In the genomic region with DNA sequence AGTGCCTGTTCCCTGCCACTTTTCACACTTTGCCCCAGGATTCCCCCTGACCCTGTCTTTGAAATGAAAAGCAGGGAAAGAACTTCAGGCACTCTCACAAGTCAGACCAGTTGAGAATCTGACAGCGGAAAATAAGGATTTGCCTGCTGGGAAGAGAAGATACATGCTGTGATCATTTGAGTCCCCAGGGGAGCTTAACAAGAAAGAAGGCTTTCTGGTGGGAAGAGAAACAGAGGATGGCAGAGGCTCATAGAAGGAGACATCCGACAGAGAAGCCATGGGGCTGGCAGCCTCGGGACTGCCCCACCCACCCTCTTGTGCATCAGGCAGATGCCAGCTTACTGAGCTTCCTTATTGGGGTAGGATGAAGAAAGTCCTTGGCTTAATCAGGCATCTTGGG, we compare ENCODE assay signal across 14 cellular contexts. TPM values are rescaled to one million over a fixed set of nuclear protein-coding genes. Genes with fewer than 3 reads are reported as not detected.
A peak's percentile ranks its signal among the peaks of the same experiment; 100 is the strongest.
DNase-seq lines count a peak whose midpoint lies in the region; ATAC-seq, FAIRE-seq and TF ChIP-seq lines count a peak whose summit lies in the region.
"Had no signal": no experiment of that assay in that cellular context is flagged by ENCODE, and none has a peak within 500 bp of the region (broad histone marks: within the 10 kb centered on the region; RNA-seq: fewer than 3 reads in every experiment).

No MANE protein-coding gene starts in this region.

- H2AFZ ChIP-seq in neural progenitor cell (replicated peaks), result no peak overlapping the region

- no peak overlapping the region for H3K9ac ChIP-seq in neural progenitor cell

- peak overlapping the region; percentile 30 for H3K27ac ChIP-seq in CD4-positive, alpha-beta memory T cell (ENCODE audit: low read depth, low read length)
- H3K27ac ChIP-seq in neural progenitor cell (no peak overlapping the region), heart right ventricle (no peak overlapping the region)
- H3K27ac ChIP-seq: gastrocnemius medialis, RWPE1, testis had no signal

- H3K27me3 ChIP-seq in CD4-positive, alpha-beta memory T cell (ENCODE audit: insufficient read depth, low read length), result no peaks in the 10 kb centered on the region
- H3K27me3 ChIP-seq in neural progenitor cell, result no peaks in the 10 kb centered on the region
- H3K27me3 ChIP-seq in heart right ventricle, result peaks cover 0 to 4% (median 0%) of the 10 kb centered on the region in 7 donors
- H3K27me3 ChIP-seq: gastrocnemius medialis, testis had no signal

- no peaks in the 10 kb centered on the region for H3K27me3 Mint-ChIP-seq in CD4-positive, alpha-beta memory T cell
- H3K27me3 Mint-ChIP-seq in activated T-helper 2 cell treated with anti-CD3 and anti-CD28 coated beads, Interferon-gamma antibody, Interleukin-2, Interleukin-4, amounts not matched to agents 10 μg/mL and 5 μg/mL and 100 μg/mL, durations not matched to agents 14 hours and 24 hours and 36 hours (ENCODE audit: low read depth), result no peaks in the 10 kb centered on the region
- no peaks in the 10 kb centered on the region for H3K27me3 Mint-ChIP-seq in neural progenitor cell (ENCODE audit: insufficient read depth, low read depth)

- H3K4me1 Mint-ChIP-seq in CD4-positive, alpha-beta memory T cell, result peaks cover 64 to 96% (median 85%) of the 10 kb centered on the region in 4 donors
- peaks cover 65% of the 10 kb centered on the region for H3K4me1 Mint-ChIP-seq in activated T-helper 2 cell treated with anti-CD3 and anti-CD28 coated beads, Interferon-gamma antibody, Interleukin-2, Interleukin-4, amounts not matched to agents 10 μg/mL and 5 μg/mL and 100 μg/mL, durations not matched to agents 14 hours and 24 hours and 36 hours (ENCODE audit: low read depth)
- peaks cover 29% of the 10 kb centered on the region for H3K4me1 Mint-ChIP-seq in neural progenitor cell

- DNase-seq in CD4-positive, alpha-beta memory T cell, result no peak
- no peak for DNase-seq in HTR-8/SVneo (ENCODE audit: insufficient read length, low spot score)
- DNase-seq in activated T-helper 2 cell treated with anti-CD3 and anti-CD28 coated beads, Interferon-gamma antibody, Interleukin-2, Interleukin-4, amounts not matched to agents 10 μg/mL and 5 μg/mL and 100 μg/mL, durations not matched to agents 14 hours and 24 hours and 36 hours (ENCODE audit: low spot score), result no peak
- DNase-seq in mucosa of descending colon, result no peak
- DNase-seq in neural progenitor cell (ENCODE audit: low spot score), result no peak
- no peak for DNase-seq in heart right ventricle
- DNase-seq: activated CD8-positive, alpha-beta memory T cell treated with anti-CD3 and anti-CD28 coated beads for 24 hours; gastrocnemius medialis; MV-4-11; NCI-H82; testis had no signal

- H3K4me3 Mint-ChIP-seq in CD4-positive, alpha-beta memory T cell, result peak overlapping the region; percentile 15 to 77 (median 56)
- no peak overlapping the region for H3K4me3 Mint-ChIP-seq in activated T-helper 2 cell treated with anti-CD3 and anti-CD28 coated beads, Interferon-gamma antibody, Interleukin-2, Interleukin-4, amounts not matched to agents 10 μg/mL and 5 μg/mL and 100 μg/mL, durations not matched to agents 14 hours and 24 hours and 36 hours (ENCODE audit: low read depth)
- no peak overlapping the region for H3K4me3 Mint-ChIP-seq in neural progenitor cell

- peaks cover 6% of the 10 kb centered on the region for H3F3A ChIP-seq in neural progenitor cell (ENCODE audit: low read depth)

- H3K4me3 ChIP-seq in CD4-positive, alpha-beta memory T cell (ENCODE audit: low read length in 2 of 2), result no peak overlapping the region
- H3K4me3 ChIP-seq in mucosa of descending colon (no peak overlapping the region), neural progenitor cell (no peak overlapping the region), heart right ventricle (no peak overlapping the region)
- H3K4me3 ChIP-seq: gastrocnemius medialis, testis had no signal

- no peaks in the 10 kb centered on the region for H3K79me2 ChIP-seq in neural progenitor cell (ENCODE audit: low read depth)

- WGBS in heart right ventricle, 2 donors, result 44 to 56% methylated on average over 3 of the region's 3 CpGs

- CTCF ChIA-PET in CD4-positive, alpha-beta memory T cell (lab: Charles Lee; ENCODE audit: partially characterized antibody), result interaction anchor here (13.1 kb wide), 1 partner anchor 13 kb away, joined by 155 read pairs; a partner anchor contains a TSS

- peak; percentile 33 for FAIRE-seq in HTR-8/SVneo (lab: Jason Lieb, UNC)
- FAIRE-seq: endothelial cell of umbilical vein had no signal

- H3K9me3 Mint-ChIP-seq in CD4-positive, alpha-beta memory T cell, result no peaks in the 10 kb centered on the region
- no peaks in the 10 kb centered on the region for H3K9me3 Mint-ChIP-seq in activated T-helper 2 cell treated with anti-CD3 and anti-CD28 coated beads, Interferon-gamma antibody, Interleukin-2, Interleukin-4, amounts not matched to agents 10 μg/mL and 5 μg/mL and 100 μg/mL, durations not matched to agents 14 hours and 24 hours and 36 hours
- no peaks in the 10 kb centered on the region for H3K9me3 Mint-ChIP-seq in neural progenitor cell

- no peaks in the 10 kb centered on the region for H3K36me3 ChIP-seq in CD4-positive, alpha-beta memory T cell (ENCODE audit: insufficient read depth, low read length)
- H3K36me3 ChIP-seq in mucosa of descending colon (ENCODE audit: low read depth) (no peaks in the 10 kb centered on the region), neural progenitor cell (no peaks in the 10 kb centered on the region), heart right ventricle (no peaks in the 10 kb centered on the region)
- H3K36me3 ChIP-seq: gastrocnemius medialis had no signal

- peak overlapping the region; percentile 92 to 99 (median 98) for H3K27ac Mint-ChIP-seq in CD4-positive, alpha-beta memory T cell
- peak overlapping the region; percentile 40 for H3K27ac Mint-ChIP-seq in activated T-helper 2 cell treated with anti-CD3 and anti-CD28 coated beads, Interferon-gamma antibody, Interleukin-2, Interleukin-4, amounts not matched to agents 10 μg/mL and 5 μg/mL and 100 μg/mL, durations not matched to agents 14 hours and 24 hours and 36 hours
- no peak overlapping the region for H3K27ac Mint-ChIP-seq in neural progenitor cell

- ATAC-seq in mucosa of descending colon, result peak; percentile 39
- no peak for ATAC-seq in heart right ventricle
- no peak for ATAC-seq in GM21825 (IDR thresholded peaks at IDR 0.05; ENCODE audit: unreplicated experiment)
- ATAC-seq: gastrocnemius medialis had no signal

- H3K4me2 ChIP-seq in neural progenitor cell, result no peak overlapping the region

- peaks cover 27 to 29% of the 10 kb centered on the region in 2 donors for H3K36me3 Mint-ChIP-seq in CD4-positive, alpha-beta memory T cell
- H3K36me3 Mint-ChIP-seq in activated T-helper 2 cell treated with anti-CD3 and anti-CD28 coated beads, Interferon-gamma antibody, Interleukin-2, Interleukin-4, amounts not matched to agents 10 μg/mL and 5 μg/mL and 100 μg/mL, durations not matched to agents 14 hours and 24 hours and 36 hours (ENCODE audit: low read depth), result peaks cover 62% of the 10 kb centered on the region
- H3K36me3 Mint-ChIP-seq in neural progenitor cell, result peaks cover 23% of the 10 kb centered on the region

- POLR2A ChIA-PET in CD4-positive, alpha-beta memory T cell (lab: Charles Lee; ENCODE audit: partially characterized antibody), result interaction anchor here (1.1 to 13.2 kb wide), 2 partner anchors 10 to 66 kb away, joined by 4 to 363 read pairs; a partner anchor contains a TSS

- TF ChIP-seq CTCF in mucosa of descending colon (IDR thresholded peaks at IDR 0.05) (no peak), neural progenitor cell (IDR thresholded peaks at IDR 0.05) (no peak), heart right ventricle (IDR thresholded peaks at IDR 0.05) (no peak)

- H3K4me1 ChIP-seq in CD4-positive, alpha-beta memory T cell (ENCODE audit: insufficient read depth, low read length), result peaks cover 87% of the 10 kb centered on the region
- H3K4me1 ChIP-seq in mucosa of descending colon (ENCODE audit: low read depth) (no peaks in the 10 kb centered on the region), neural progenitor cell (peaks cover 5% of the 10 kb centered on the region), heart right ventricle (peaks cover 0 to 9% (median 3%) of the 10 kb centered on the region in 9 donors)
- H3K4me1 ChIP-seq: testis had no signal

- H3K9me3 ChIP-seq in CD4-positive, alpha-beta memory T cell (ENCODE audit: control insufficient read depth in 1 of 2, low read length in 2 of 2), result no peaks in the 10 kb centered on the region
- H3K9me3 ChIP-seq in mucosa of descending colon (no peaks in the 10 kb centered on the region), neural progenitor cell (ENCODE audit: low read depth) (no peaks in the 10 kb centered on the region), heart right ventricle (no peaks in the 10 kb centered on the region)
- H3K9me3 ChIP-seq: gastrocnemius medialis, testis had no signal

- intact Hi-C loops in CD4-positive, alpha-beta memory T cell (cut with micrococcal nuclease), result loop anchor here (2.0 kb wide), 1 partner anchor 53 kb away; a partner anchor contains a TSS
- intact Hi-C loops in activated T-helper 2 cell treated with anti-CD3 and anti-CD28 coated beads, Interferon-gamma antibody, Interleukin-2, Interleukin-4, amounts not matched to agents 10 μg/mL and 5 μg/mL and 100 μg/mL, durations not matched to agents 14 hours and 24 hours and 36 hours (cut with micrococcal nuclease), result loop anchor here (2.0 to 10.0 kb wide), 2 partner anchors 53 to 299 kb away; a partner anchor contains a TSS
- intact Hi-C loops in mucosa of descending colon (cut with DNase I, micrococcal nuclease) (no loop called here), heart right ventricle (cut with DNase I) (no loop called here)

- no peaks in the 10 kb centered on the region for H4K20me1 ChIP-seq in neural progenitor cell (ENCODE audit: low read depth)

RNA-seq across cellular contexts. Expression of a gene that starts 11.9 kb away (rescaled TPM):
- 10 to 100 TPM; 25.5 to 25.9 TPM for total RNA-seq in CD4-positive, alpha-beta memory T cell
- 10 to 100 TPM in 1 of 2 donors, 1 to 10 TPM in 1; 9.2 to 16.1 TPM for polyA plus RNA-seq in CD4-positive, alpha-beta memory T cell
- total RNA-seq in activated T-helper 2 cell treated with anti-CD3 and anti-CD28 coated beads, Interferon-gamma antibody, Interleukin-2, Interleukin-4, amounts not matched to agents 10 μg/mL and 5 μg/mL and 100 μg/mL, durations not matched to agents 14 hours and 24 hours and 36 hours, result 6.1 and 6.6 TPM in 2 replicates
- total RNA-seq in mucosa of descending colon (under 1 TPM; 0.20 to 0.63 (median 0.54) TPM), neural progenitor cell (ENCODE audit: low replicate concordance) (3.5 and 3.7 TPM in 2 replicates), heart right ventricle (1 to 10 TPM in 6 of 10 donors, under 1 TPM in 4; 0.31 to 2.9 (median 1.6) TPM)
- under 1 TPM; 0.22 to 0.84 TPM for polyA plus RNA-seq in heart right ventricle
- total RNA-seq: endothelial cell of umbilical vein had no signal

RNA-seq across cellular contexts. Expression of a gene that starts 53.2 kb away (rescaled TPM):
- 10 to 100 TPM; 57.0 to 61.8 TPM for total RNA-seq in CD4-positive, alpha-beta memory T cell
- 10 to 100 TPM; 38.4 to 48.7 TPM for polyA plus RNA-seq in CD4-positive, alpha-beta memory T cell
- total RNA-seq in activated T-helper 2 cell treated with anti-CD3 and anti-CD28 coated beads, Interferon-gamma antibody, Interleukin-2, Interleukin-4, amounts not matched to agents 10 μg/mL and 5 μg/mL and 100 μg/mL, durations not matched to agents 14 hours and 24 hours and 36 hours, result 52.2 and 58.2 TPM in 2 replicates
- 10 to 100 TPM; 24.4 to 30.9 (median 27.6) TPM for total RNA-seq in mucosa of descending colon
- 57.5 and 82.0 TPM in 2 replicates for total RNA-seq in neural progenitor cell (ENCODE audit: low replicate concordance)
- total RNA-seq in heart right ventricle, result 10 to 100 TPM; 19.2 to 26.6 (median 22.0) TPM
- 10 to 100 TPM in 1 of 2 donors, 1 to 10 TPM in 1; 7.8 to 17.0 TPM for polyA plus RNA-seq in heart right ventricle

Comparison
In these comparisons a context has a peak if more than half of its experiments do, and no peak if none do; other contexts are left out.
1. H3K4me3 Mint-ChIP-seq: peak in CD4-positive, alpha-beta memory T cell (8 of 8); none in activated T-helper 2 cell treated with anti-CD3 and anti-CD28 coated beads, Interferon-gamma antibody, Interleukin-2, Interleukin-4, amounts not matched to agents 10 μg/mL and 5 μg/mL and 100 μg/mL, durations not matched to agents 14 hours and 24 hours and 36 hours (single experiment) and neural progenitor cell (single experiment).
2. intact Hi-C loops: an anchor here in CD4-positive, alpha-beta memory T cell (2.0 kb wide) and activated T-helper 2 cell treated with anti-CD3 and anti-CD28 coated beads, Interferon-gamma antibody, Interleukin-2, Interleukin-4, amounts not matched to agents 10 μg/mL and 5 μg/mL and 100 μg/mL, durations not matched to agents 14 hours and 24 hours and 36 hours (2.0 to 10.0 kb wide); none called in mucosa of descending colon and heart right ventricle.